ENCODE assay signal across 8 cellular contexts in genomic region chr6:34982424-34982852, GRCh38.
DNase-seq lines count a peak whose midpoint lies in the region; ATAC-seq and TF ChIP-seq lines count a peak whose summit lies in the region.

No MANE protein-coding gene starts in this region.

- ATAC-seq in HG03108 (IDR thresholded peaks at IDR 0.05; ENCODE audit: unreplicated experiment): no peak

- 0 out of 2 replicates have a peak, but pooled peaks have one; percentile 17 for TF ChIP-seq CTCF in BE2C (IDR thresholded peaks at IDR 0.05; ENCODE audit: low read depth, low read length)
- peak; percentile 46 for TF ChIP-seq CTCF in astrocyte of the spinal cord (IDR thresholded peaks at IDR 0.05; ENCODE audit: low read depth, low read length)

- no peaks in the 10 kb centered on the region for H3K36me3 ChIP-seq in BE2C
- H3K36me3 ChIP-seq in effector memory CD4-positive, alpha-beta T cell (ENCODE audit: control insufficient read depth, insufficient read depth, low read length): peaks cover 26% of the 10 kb centered on the region

- no peaks in the 10 kb centered on the region for H3K27me3 ChIP-seq in BE2C
- no peaks in the 10 kb centered on the region for H3K27me3 ChIP-seq in effector memory CD4-positive, alpha-beta T cell (replicated peaks; ENCODE audit: control insufficient read depth, insufficient read depth, low read length, poor library complexity, severe bottlenecking)

- in situ Hi-C loops in astrocyte of the spinal cord (cut with HindIII; ENCODE audit: low sequenced_read_pairs): no loop called here

- H3K4me3 ChIP-seq in BE2C (ENCODE audit: low read depth, low read length) (no peak overlapping the region), astrocyte of the spinal cord (ENCODE audit: low read depth, low read length) (no peak overlapping the region)
- no peak overlapping the region for H3K4me3 ChIP-seq in effector memory CD4-positive, alpha-beta T cell (ENCODE audit: insufficient read depth, low read depth, low read length, poor library complexity, severe bottlenecking)

- H3K4me1 ChIP-seq in BE2C: no peaks in the 10 kb centered on the region; the same call in 1 of the 2 replicates
- no peaks in the 10 kb centered on the region for H3K4me1 ChIP-seq in effector memory CD4-positive, alpha-beta T cell (ENCODE audit: control insufficient read depth, insufficient read depth, low read length, poor library complexity, severe bottlenecking)

- no peaks in the 10 kb centered on the region for H3K9me3 ChIP-seq in BE2C
- no peaks in the 10 kb centered on the region for H3K9me3 ChIP-seq in effector memory CD4-positive, alpha-beta T cell (ENCODE audit: control insufficient read depth, low read length)

- no peak overlapping the region for H3K27ac ChIP-seq in effector memory CD4-positive, alpha-beta T cell (ENCODE audit: insufficient read depth, low read length, poor library complexity, severe bottlenecking)

- no peak for DNase-seq in BE2C
- DNase-seq in HuH-7.5 (ENCODE audit: low spot score): peak; percentile 11
- DNase-seq in astrocyte of the spinal cord (ENCODE audit: low read depth, low spot score): peak; percentile 27
- peak; percentile 27 to 44 for DNase-seq in lung microvascular endothelial cell (ENCODE audit: low read depth in 2 of 2)
- DNase-seq in NCI-H1105 (lab: John Stamatoyannopoulos, UW): no peak
- DNase-seq in NCI-H1436 (lab: John Stamatoyannopoulos, UW): no peak
- DNase-seq in effector memory CD4-positive, alpha-beta T cell: no peak

Comparison
In these comparisons a context has a peak if more than half of its experiments do, and no peak if none do; other contexts are left out.
1. DNase-seq: peak in HuH-7.5 (single experiment), astrocyte of the spinal cord (single experiment) and lung microvascular endothelial cell (2 of 2); none in BE2C (single experiment), NCI-H1105 (single experiment), NCI-H1436 (single experiment) and effector memory CD4-positive, alpha-beta T cell (0 of 3).